In genomic region chr3:156721687-156722086, GRCh38 we compare ENCODE assay signal across 1 cellular context.
TF ChIP-seq lines count a peak whose summit lies in the region.

No MANE protein-coding gene starts in this region.

TF ChIP-seq in SK-N-SH, 30 proteins besides CTCF, POLR2A, EP300 and RAD21:
- TF ChIP-seq TCF12 (IDR thresholded peaks at IDR 0.05) (no peak), NFIC (IDR thresholded peaks at IDR 0.05; ENCODE audit: borderline replicate concordance) (no peak), USF2 (IDR thresholded peaks at IDR 0.05; ENCODE audit: borderline replicate concordance, low read depth, low read length) (no peak), IRF3 (IDR thresholded peaks at IDR 0.05; ENCODE audit: low read depth, low read length) (no peak), TAF1 (IDR thresholded peaks at IDR 0.05; ENCODE audit: borderline replicate concordance, low read depth, low read length) (no peak), NRF1 (IDR thresholded peaks at IDR 0.05; ENCODE audit: low read depth, low read length) (no peak), GATA2 (CRISPR knock-in tag; IDR thresholded peaks at IDR 0.05) (no peak), FOXJ3 (CRISPR knock-in tag; IDR thresholded peaks at IDR 0.05) (no peak), MAX (IDR thresholded peaks at IDR 0.05; ENCODE audit: low read depth) (no peak), USF1 (IDR thresholded peaks at IDR 0.05; ENCODE audit: borderline replicate concordance, low read depth) (no peak), SMC3 (IDR thresholded peaks at IDR 0.05; ENCODE audit: low read depth, low read length) (no peak), GABPA (IDR thresholded peaks at IDR 0.05; ENCODE audit: low read depth) (no peak)
